In the genomic region with DNA sequence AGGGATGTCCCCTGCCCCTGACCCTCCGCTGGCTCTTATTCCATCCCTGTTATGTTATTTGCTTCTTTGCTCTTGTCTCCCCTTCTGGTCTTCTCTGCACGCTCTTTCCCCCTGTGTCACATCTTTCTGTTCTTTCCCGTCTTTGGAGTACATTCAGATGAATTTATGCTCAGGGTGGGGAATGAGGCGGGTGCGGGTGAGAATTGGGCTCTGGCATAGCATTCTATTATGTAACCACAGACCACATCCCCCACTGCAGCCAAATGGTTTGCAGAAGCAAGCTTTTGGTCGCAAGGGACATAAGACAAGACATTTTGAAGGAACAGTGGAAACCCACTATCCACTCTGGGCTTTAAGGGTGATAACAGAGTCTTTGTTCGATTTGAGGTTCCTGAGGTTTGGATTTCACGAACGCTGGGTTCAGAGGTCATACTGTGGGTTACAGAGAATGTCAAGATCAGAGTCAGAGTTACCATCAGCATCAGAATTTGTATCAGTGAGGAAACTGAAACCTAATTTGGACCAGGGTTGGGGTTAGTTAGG, we compare ENCODE assay signal across 17 cellular contexts. TPM values are rescaled to one million over a fixed set of nuclear protein-coding genes. Genes with fewer than 3 reads are reported as not detected.
DNase-seq lines count a peak whose midpoint lies in the region; ATAC-seq lines count a peak whose summit lies in the region.
"Had no signal": no experiment of that assay in that cellular context is flagged by ENCODE, and none has a peak within 500 bp of the region (broad histone marks: within the 10 kb centered on the region; RNA-seq: fewer than 3 reads in every experiment).

No MANE protein-coding gene starts in this region.

- peak; percentile 17 for ATAC-seq in activated CD4-positive, alpha-beta T cell treated with anti-CD3 and anti-CD28 coated beads for 36 hours
- ATAC-seq in activated naive CD8-positive, alpha-beta T cell treated with anti-CD3 and anti-CD28 coated beads, Interleukin-2, amount 50 U/mL, for 24 hours: peak; percentile 65
- peak; percentile 75 for ATAC-seq in stimulated activated effector memory CD8-positive, alpha-beta T cell treated with anti-CD3 and anti-CD28 coated beads, Interleukin-12 subunit alpha, Interleukin-12 subunit beta, amount 100 ng/mL, for 72 hours
- ATAC-seq: A549 had no signal

- POLR2A ChIA-PET in activated CD4-positive, alpha-beta T cell treated with anti-CD3 and anti-CD28 coated beads for 36 hours (lab: Charles Lee): no interaction called here

- intact Hi-C loops in activated CD4-positive, alpha-beta T cell treated with anti-CD3 and anti-CD28 coated beads for 36 hours (cut with DNase I, micrococcal nuclease): no loop called here

- H3K4me1 Mint-ChIP-seq in activated CD4-positive, alpha-beta T cell treated with anti-CD3 and anti-CD28 coated beads for 36 hours: peaks cover 34% of the 10 kb centered on the region
- H3K4me1 Mint-ChIP-seq in activated naive CD8-positive, alpha-beta T cell treated with anti-CD3 and anti-CD28 coated beads, Interleukin-2, amount 50 U/mL, for 24 hours: peaks cover 59% of the 10 kb centered on the region
- H3K4me1 Mint-ChIP-seq in stimulated activated effector memory CD8-positive, alpha-beta T cell treated with anti-CD3 and anti-CD28 coated beads, Interleukin-12 subunit alpha, Interleukin-12 subunit beta, amount 100 ng/mL, for 72 hours: peaks cover 40% of the 10 kb centered on the region

- peaks cover 5% of the 10 kb centered on the region for H3K36me3 Mint-ChIP-seq in activated CD4-positive, alpha-beta T cell treated with anti-CD3 and anti-CD28 coated beads for 36 hours (ENCODE audit: low read depth)
- H3K36me3 Mint-ChIP-seq in activated naive CD8-positive, alpha-beta T cell treated with anti-CD3 and anti-CD28 coated beads, Interleukin-2, amount 50 U/mL, for 24 hours (ENCODE audit: low read depth): peaks cover 5% of the 10 kb centered on the region
- no peaks in the 10 kb centered on the region for H3K36me3 Mint-ChIP-seq in stimulated activated effector memory CD8-positive, alpha-beta T cell treated with anti-CD3 and anti-CD28 coated beads, Interleukin-12 subunit alpha, Interleukin-12 subunit beta, amount 100 ng/mL, for 72 hours

- H3K9me3 Mint-ChIP-seq in activated CD4-positive, alpha-beta T cell treated with anti-CD3 and anti-CD28 coated beads for 36 hours (ENCODE audit: low read depth): no peaks in the 10 kb centered on the region
- H3K9me3 Mint-ChIP-seq in activated naive CD8-positive, alpha-beta T cell treated with anti-CD3 and anti-CD28 coated beads, Interleukin-2, amount 50 U/mL, for 24 hours: no peaks in the 10 kb centered on the region
- no peaks in the 10 kb centered on the region for H3K9me3 Mint-ChIP-seq in stimulated activated effector memory CD8-positive, alpha-beta T cell treated with anti-CD3 and anti-CD28 coated beads, Interleukin-12 subunit alpha, Interleukin-12 subunit beta, amount 100 ng/mL, for 72 hours

- CTCF ChIA-PET in activated CD4-positive, alpha-beta T cell treated with anti-CD3 and anti-CD28 coated beads for 36 hours (lab: Charles Lee): interaction anchor here (0.9 to 22.8 kb wide), 3 partner anchors 11 to 52 kb away, joined by 4 to 341 read pairs (median 6); partner anchors contain the start of gene SLC48A1

- H3K27ac Mint-ChIP-seq in activated CD4-positive, alpha-beta T cell treated with anti-CD3 and anti-CD28 coated beads for 36 hours: no peak overlapping the region
- peak overlapping the region; percentile 59 for H3K27ac Mint-ChIP-seq in activated naive CD8-positive, alpha-beta T cell treated with anti-CD3 and anti-CD28 coated beads, Interleukin-2, amount 50 U/mL, for 24 hours
- peak overlapping the region; percentile 8 for H3K27ac Mint-ChIP-seq in stimulated activated effector memory CD8-positive, alpha-beta T cell treated with anti-CD3 and anti-CD28 coated beads, Interleukin-12 subunit alpha, Interleukin-12 subunit beta, amount 100 ng/mL, for 72 hours

- in situ Hi-C loops in KBM-7 (cut with MboI; ENCODE audit: low pct_unique_long_range_greater_than_20kb, low sequenced_read_pairs): no loop called here

- no peak for DNase-seq in activated CD4-positive, alpha-beta T cell treated with anti-CD3 and anti-CD28 coated beads for 36 hours
- no peak for DNase-seq in activated CD4-positive, alpha-beta T cell treated with anti-CD3 and anti-CD28 coated beads for 48 hours
- DNase-seq in MV-4-11 (lab: John Stamatoyannopoulos, UW) (peak; percentile 92), KBM-7 (no peak), NCI-H2196 (lab: John Stamatoyannopoulos, UW; ENCODE audit: unreplicated experiment) (no peak), HPDE6-E6E7 (ENCODE audit: extremely low spot score) (no peak)
- DNase-seq in activated naive CD8-positive, alpha-beta T cell treated with anti-CD3 and anti-CD28 coated beads, Interleukin-2, amount 50 U/mL, for 24 hours: no peak
- peak in 1 of 2 donors; percentile 61 for DNase-seq in stimulated activated effector memory CD8-positive, alpha-beta T cell treated with anti-CD3 and anti-CD28 coated beads, Interleukin-12 subunit alpha, Interleukin-12 subunit beta, amount 100 ng/mL, for 72 hours (ENCODE audit: low spot score in 2 of 2)
- DNase-seq: kidney; MG63; NCI-H2081 treated with DMSO at 0.1 percent for 48 hours; NCI-H82; sigmoid colon; stimulated activated CD4-positive, alpha-beta T cell treated with anti-CD3 and anti-CD28 coated beads, Interleukin-2, amount 100 ng/mL, for 48 hours had no signal

- H3K4me3 Mint-ChIP-seq in activated CD4-positive, alpha-beta T cell treated with anti-CD3 and anti-CD28 coated beads for 36 hours: no peak overlapping the region
- peak overlapping the region; percentile 22 for H3K4me3 Mint-ChIP-seq in activated naive CD8-positive, alpha-beta T cell treated with anti-CD3 and anti-CD28 coated beads, Interleukin-2, amount 50 U/mL, for 24 hours
- H3K4me3 Mint-ChIP-seq in stimulated activated effector memory CD8-positive, alpha-beta T cell treated with anti-CD3 and anti-CD28 coated beads, Interleukin-12 subunit alpha, Interleukin-12 subunit beta, amount 100 ng/mL, for 72 hours: peak overlapping the region; percentile 3

- no peaks in the 10 kb centered on the region for H3K27me3 Mint-ChIP-seq in activated CD4-positive, alpha-beta T cell treated with anti-CD3 and anti-CD28 coated beads for 36 hours
- H3K27me3 Mint-ChIP-seq in activated naive CD8-positive, alpha-beta T cell treated with anti-CD3 and anti-CD28 coated beads, Interleukin-2, amount 50 U/mL, for 24 hours: no peaks in the 10 kb centered on the region

RNA-seq across cellular contexts. Expression of gene ENDOU, which starts 3.8 kb away (rescaled TPM):
- not detected for total RNA-seq in activated CD4-positive, alpha-beta T cell treated with anti-CD3 and anti-CD28 coated beads for 36 hours
- total RNA-seq: H4; T-helper 2 cell treated with Interferon-gamma antibody and Interleukin-4, amounts not matched to agents 100 ng/mL and 5 ng/mL, for 36 hours had no signal

RNA-seq across cellular contexts. Expression of gene RPAP3, which starts 15.7 kb away (rescaled TPM):
- 10 to 100 TPM; 55.3 to 62.8 TPM for total RNA-seq in activated CD4-positive, alpha-beta T cell treated with anti-CD3 and anti-CD28 coated beads for 36 hours

RNA-seq across cellular contexts. Expression of gene RAPGEF3, which starts 37.2 kb away (rescaled TPM):
- total RNA-seq in activated CD4-positive, alpha-beta T cell treated with anti-CD3 and anti-CD28 coated beads for 36 hours: under 1 TPM; 0.43 to 0.83 TPM

RNA-seq across cellular contexts. Expression of gene SLC48A1, which starts 51.5 kb away (rescaled TPM):
- 1 to 10 TPM; 5.9 to 8.5 TPM for total RNA-seq in activated CD4-positive, alpha-beta T cell treated with anti-CD3 and anti-CD28 coated beads for 36 hours

Comparison
In these comparisons a context has a peak if more than half of its experiments do, and no peak if none do; other contexts are left out.
1. ATAC-seq: peak in every context shown above with its lines; median percentile 75 in stimulated activated effector memory CD8-positive, alpha-beta T cell treated with anti-CD3 and anti-CD28 coated beads, Interleukin-12 subunit alpha, Interleukin-12 subunit beta, amount 100 ng/mL, for 72 hours; 65 in activated naive CD8-positive, alpha-beta T cell treated with anti-CD3 and anti-CD28 coated beads, Interleukin-2, amount 50 U/mL, for 24 hours; 17 in activated CD4-positive, alpha-beta T cell treated with anti-CD3 and anti-CD28 coated beads for 36 hours.